In the genomic region with DNA sequence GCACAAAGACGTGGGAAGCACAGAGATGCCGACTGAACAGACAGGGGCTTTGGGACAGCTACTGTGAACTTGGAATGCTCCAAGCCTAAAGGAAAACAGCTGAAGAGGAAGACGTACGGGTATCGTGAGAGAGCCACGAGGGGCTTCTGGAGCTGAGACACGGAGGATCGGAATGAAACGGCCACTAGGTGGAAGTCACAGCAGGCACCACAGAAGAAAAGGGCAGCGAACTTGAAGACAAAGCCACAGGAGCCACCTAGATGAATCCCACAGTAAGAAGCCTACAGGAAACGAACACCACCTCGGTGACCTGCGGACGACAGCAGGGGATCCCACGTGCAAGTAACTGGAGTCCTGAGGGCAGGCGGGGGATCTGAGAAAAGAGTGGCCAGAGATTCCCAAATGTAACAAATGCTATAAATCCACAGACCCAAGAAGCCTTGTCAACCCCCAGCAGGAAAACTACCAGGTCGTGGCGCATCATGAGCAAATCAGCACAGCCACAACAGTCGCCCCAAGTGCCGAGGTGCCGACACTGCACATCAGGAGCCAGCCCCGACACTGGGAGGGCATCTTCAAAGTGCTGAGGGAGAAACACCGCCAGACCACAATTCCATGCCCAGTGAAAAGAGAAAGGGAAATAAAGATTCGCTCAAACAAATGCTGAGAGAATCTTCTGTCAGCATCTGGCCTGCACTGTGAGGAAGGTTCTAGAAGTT, we compare ENCODE assay signal across 9 cellular contexts. TPM values are rescaled to one million over a fixed set of nuclear protein-coding genes. Genes with fewer than 3 reads are reported as not detected.
DNase-seq lines count a peak whose midpoint lies in the region; ATAC-seq, FAIRE-seq and TF ChIP-seq lines count a peak whose summit lies in the region.
"Had no signal": no experiment of that assay in that cellular context is flagged by ENCODE, and none has a peak within 500 bp of the region (broad histone marks: within the 10 kb centered on the region; RNA-seq: fewer than 3 reads in every experiment).

No MANE protein-coding gene starts in this region.

- TF ChIP-seq CTCF in SK-N-SH (IDR thresholded peaks at IDR 0.05) (no peak), OCI-LY7 (conservative IDR thresholded peaks at IDR 0.05; ENCODE audit: low read length) (peak; percentile 35; the same call in 1 of the 2 replicates)

- intact Hi-C loops in OCI-LY7 (cut with micrococcal nuclease; ENCODE audit: unreplicated experiment), result no loop called here

- TF ChIP-seq RAD21 in SK-N-SH (IDR thresholded peaks at IDR 0.05; ENCODE audit: low read length), result peak; percentile 15; the same call in 1 of the 2 replicates

- H2AFZ ChIP-seq in SK-N-SH (ENCODE audit: low read depth) (no peak overlapping the region), OCI-LY7 (ENCODE audit: low read length) (no peak overlapping the region)

- H3K4me2 ChIP-seq in SK-N-SH (no peak overlapping the region), OCI-LY7 (ENCODE audit: low read length) (no peak overlapping the region)

- no peak overlapping the region for H3K4me3 ChIP-seq in SK-N-SH (ENCODE audit: low read depth in 2 of 2, low read length in 1 of 2)
- H3K4me3 ChIP-seq in OCI-LY7 (ENCODE audit: low read depth, low read length, poor library complexity, severe bottlenecking), result no peak overlapping the region
- no peak overlapping the region for H3K4me3 ChIP-seq in small intestine (ENCODE audit: low read depth in 1 of 2, low read length in 2 of 2)

- no peaks in the 10 kb centered on the region for H3K36me3 ChIP-seq in SK-N-SH (replicated peaks in 1 of 2; ENCODE audit: control insufficient read depth in 1 of 2, insufficient read depth in 2 of 2, low read length in 1 of 2)
- H3K36me3 ChIP-seq in OCI-LY7 (ENCODE audit: insufficient read depth, low read length), result no peaks in the 10 kb centered on the region
- no peaks in the 10 kb centered on the region for H3K36me3 ChIP-seq in small intestine (ENCODE audit: control insufficient read depth in 2 of 2, insufficient read depth in 2 of 2, low read length in 2 of 2)

- TF ChIP-seq EP300 in SK-N-SH (IDR thresholded peaks at IDR 0.05; ENCODE audit: borderline replicate concordance in 1 of 2, low read depth in 1 of 2, low read length in 1 of 2), result no peak

- no peaks in the 10 kb centered on the region for H3K27me3 Mint-ChIP-seq in effector memory CD8-positive, alpha-beta T cell

- H3K4me3 Mint-ChIP-seq in effector memory CD8-positive, alpha-beta T cell, result peak overlapping the region; percentile 84 to 90

- H3K27me3 ChIP-seq in SK-N-SH (ENCODE audit: insufficient read depth), result no peaks in the 10 kb centered on the region
- H3K27me3 ChIP-seq in small intestine (ENCODE audit: control insufficient read depth in 2 of 2, insufficient read depth in 2 of 2, low read length in 2 of 2), result no peaks in the 10 kb centered on the region

- H3K9me3 ChIP-seq in SK-N-SH, result no peaks in the 10 kb centered on the region
- no peaks in the 10 kb centered on the region for H3K9me3 ChIP-seq in OCI-LY7 (ENCODE audit: low read length)
- H3K9me3 ChIP-seq in small intestine (ENCODE audit: control insufficient read depth, low read depth), result no peaks in the 10 kb centered on the region

- DNase-seq in SK-N-SH (no peak), OCI-LY7 (ENCODE audit: low spot score) (no peak), small intestine (peak; percentile 40), midbrain (lab: John Stamatoyannopoulos, UW) (no peak)
- peak in 2 of 3 experiments; percentile 29 to 34 for DNase-seq in effector memory CD8-positive, alpha-beta T cell
- no peak for DNase-seq in activated CD4-positive, CD25-positive, alpha-beta regulatory T cell (lab: John Stamatoyannopoulos, UW)
- DNase-seq: stimulated activated naive CD4-positive, alpha-beta T cell treated with Interleukin-2 at 50 U/mL for 16 hours had no signal

- no peaks in the 10 kb centered on the region for H3K9me3 Mint-ChIP-seq in effector memory CD8-positive, alpha-beta T cell

- H3K27ac ChIP-seq in SK-N-SH (ENCODE audit: low read depth in 2 of 2, low read length in 1 of 2) (no peak overlapping the region), OCI-LY7 (ENCODE audit: low read depth, low read length, poor library complexity, severe bottlenecking) (no peak overlapping the region), small intestine (ENCODE audit: low read depth in 1 of 2, low read length in 1 of 2) (peak overlapping the region in 1 of 2 donors; percentile 45)

- peaks cover 4% of the 10 kb centered on the region for H3F3A ChIP-seq in SK-N-SH (replicated peaks; ENCODE audit: insufficient read depth)

- CTCF ChIA-PET in SK-N-SH (lab: Yijun Ruan, JAX), result interaction anchor here (0.8 to 2.2 kb wide), 5 partner anchors 11 to 26 kb away, joined by 3 to 13 read pairs (median 4); no protein-coding TSS in a partner anchor
- CTCF ChIA-PET in OCI-LY7 (lab: Charles Lee; ENCODE audit: unreplicated experiment), result interaction anchor here (0.6 kb wide), 1 partner anchor 146 kb away, joined by 3 read pairs; no protein-coding TSS in a partner anchor

- peaks cover 76 to 84% of the 10 kb centered on the region in 2 donors for H3K4me1 Mint-ChIP-seq in effector memory CD8-positive, alpha-beta T cell (ENCODE audit: low read depth in 2 of 2)

- H3K9me2 ChIP-seq in SK-N-SH (no peaks in the 10 kb centered on the region), OCI-LY7 (ENCODE audit: insufficient read depth, low read length) (no peaks in the 10 kb centered on the region)

- FAIRE-seq in small intestine (lab: Jason Lieb, UNC), result no peak

- H3K9ac ChIP-seq in SK-N-SH, result no peak overlapping the region

- H3K4me1 ChIP-seq in SK-N-SH (ENCODE audit: control insufficient read depth in 1 of 2, insufficient read depth in 2 of 2, low read depth in 1 of 2, low read length in 1 of 2), result peaks cover 20 to 21% of the 10 kb centered on the region in 2 experiments; a peak in 2 of 4 replicates
- peaks cover 27% of the 10 kb centered on the region for H3K4me1 ChIP-seq in OCI-LY7 (ENCODE audit: insufficient read depth, low read length, poor library complexity, severe bottlenecking)
- H3K4me1 ChIP-seq in small intestine (ENCODE audit: control insufficient read depth in 2 of 2, insufficient read depth in 1 of 2, low read depth in 1 of 2, low read length in 1 of 2), result peaks cover 0 to 10% of the 10 kb centered on the region in 2 donors

- ATAC-seq in SK-N-SH treated with all-trans-retinoic acid at 6 μM for 48 hours (no peak), HG03521 (IDR thresholded peaks at IDR 0.05; ENCODE audit: unreplicated experiment) (no peak)
- peak; percentile 19 for ATAC-seq in effector memory CD8-positive, alpha-beta T cell (replicated peaks)

- 94% methylated on average over 24 of the region's 24 CpGs for WGBS in SK-N-SH (ENCODE audit: low lambda C conversion rate)
- WGBS in small intestine, 3 donors, result 73 to 90% (median 80%) methylated on average over 24 of the region's 24 CpGs

- peaks cover 82% of the 10 kb centered on the region for H3K79me2 ChIP-seq in SK-N-SH (ENCODE audit: insufficient read depth)
- peaks cover 5% of the 10 kb centered on the region; the same call in 1 of the 2 replicates for H3K79me2 ChIP-seq in OCI-LY7 (ENCODE audit: insufficient read depth, low read depth, low read length)

- POLR2A ChIA-PET in SK-N-SH (lab: Yijun Ruan, JAX), result no interaction called here
- POLR2A ChIA-PET in OCI-LY7 (lab: Charles Lee), result no interaction called here

- H3K36me3 Mint-ChIP-seq in effector memory CD8-positive, alpha-beta T cell (ENCODE audit: insufficient read depth), result peaks cover 78% of the 10 kb centered on the region

- peak overlapping the region; percentile 96 to 98 for H3K27ac Mint-ChIP-seq in effector memory CD8-positive, alpha-beta T cell

- peaks cover 29% of the 10 kb centered on the region; the same call in 1 of the 2 replicates for H4K20me1 ChIP-seq in SK-N-SH (ENCODE audit: insufficient read depth)
- no peaks in the 10 kb centered on the region; the same call in 1 of the 2 replicates for H4K20me1 ChIP-seq in OCI-LY7 (ENCODE audit: insufficient read depth, low read length)

- no TSS peak for BruUV-seq in OCI-LY7 (replicated peaks; lab: Mats Ljungman, UMichigan)

TF ChIP-seq in SK-N-SH, 30 proteins besides CTCF, POLR2A, EP300 and RAD21:
- TF ChIP-seq SIN3A (IDR thresholded peaks at IDR 0.05; ENCODE audit: borderline replicate concordance, low read depth, low read length) (no peak), MEF2A (IDR thresholded peaks at IDR 0.05; ENCODE audit: borderline replicate concordance, low read depth) (no peak), GATA2 (CRISPR knock-in tag; IDR thresholded peaks at IDR 0.05) (no peak), TAF1 (IDR thresholded peaks at IDR 0.05; ENCODE audit: borderline replicate concordance, low read depth, low read length) (no peak), FOXM1 (IDR thresholded peaks at IDR 0.05; ENCODE audit: low read depth) (no peak), FOSL2 (IDR thresholded peaks at IDR 0.05; ENCODE audit: borderline replicate concordance, low read depth) (no peak)

TF ChIP-seq in SK-N-SH treated with all-trans-retinoic acid at 6 μM for 48 hours, 23 proteins besides CTCF, POLR2A, EP300 and RAD21 (continues in another document):
- TF ChIP-seq ZFP30 (CRISPR knock-in tag; IDR thresholded peaks at IDR 0.05), result no peak
- no peak for TF ChIP-seq ZNF8 (CRISPR knock-in tag; IDR thresholded peaks at IDR 0.05)
- TF ChIP-seq PPARA (CRISPR knock-in tag; IDR thresholded peaks at IDR 0.05; ENCODE audit: borderline replicate concordance), result no peak
- TF ChIP-seq CSDC2 (CRISPR knock-in tag; IDR thresholded peaks at IDR 0.05), result no peak

RNA-seq across cellular contexts. Expression of a gene that starts 39.3 kb away (rescaled TPM):
- polyA plus RNA-seq in SK-N-SH (2012; rRNA removed), result 48.0 and 49.4 TPM in 2 replicates
- polyA plus RNA-seq in SK-N-SH (2012; cell fraction: cytosol; rRNA removed), result 10.9 and 17.3 TPM in 2 replicates
- 216 and 280 TPM in 2 replicates for polyA plus RNA-seq in SK-N-SH (2012; cell fraction: nucleus; rRNA removed)
- total RNA-seq in OCI-LY7 (2014; rRNA removed; shearing (Covaris generic)), result 0.72 and 1.8 TPM in 2 replicates
- total RNA-seq in OCI-LY7 (2022), result 8.9 and 10.9 TPM in 2 replicates
- 10 to 100 TPM in 1 of 3 donors, 1 to 10 TPM in 2; 4.5 to 12.9 (median 5.7) TPM for polyA plus RNA-seq in small intestine

RNA-seq across cellular contexts. Expression of a gene that starts 44.7 kb away (rescaled TPM):
- polyA plus RNA-seq in SK-N-SH (2012; rRNA removed), result 3.6 and 7.4 TPM in 2 replicates
- 2.6 and 4.0 TPM in 2 replicates for polyA plus RNA-seq in SK-N-SH (2012; cell fraction: cytosol; rRNA removed)
- 13.5 and 16.6 TPM in 2 replicates for polyA plus RNA-seq in SK-N-SH (2012; cell fraction: nucleus; rRNA removed)
- total RNA-seq in OCI-LY7 (2014; rRNA removed; shearing (Covaris generic)), result 14.4 and 18.7 TPM in 2 replicates
- total RNA-seq in OCI-LY7 (2022), result 24.6 and 26.5 TPM in 2 replicates
- polyA plus RNA-seq in small intestine, result 10 to 100 TPM in 1 of 3 donors, 1 to 10 TPM in 2; 8.6 to 11.4 (median 9.5) TPM

RNA-seq across cellular contexts. Expression of a gene that starts 58.0 kb away (rescaled TPM):
- 22.5 and 24.9 TPM in 2 replicates for polyA plus RNA-seq in SK-N-SH (2012; rRNA removed)
- 12.4 and 23.4 TPM in 2 replicates for polyA plus RNA-seq in SK-N-SH (2012; cell fraction: cytosol; rRNA removed)
- polyA plus RNA-seq in SK-N-SH (2012; cell fraction: nucleus; rRNA removed), result 89.0 and 178 TPM in 2 replicates
- total RNA-seq in OCI-LY7 (2014; rRNA removed; shearing (Covaris generic)), result 54.8 and 92.9 TPM in 2 replicates
- 97.5 and 117 TPM in 2 replicates for total RNA-seq in OCI-LY7 (2022)
- polyA plus RNA-seq in small intestine, result 10 to 100 TPM; 15.9 to 51.7 (median 36.7) TPM

Comparison
In these comparisons a context has a peak if more than half of its experiments do, and no peak if none do; other contexts are left out.
1. DNase-seq: peak in effector memory CD8-positive, alpha-beta T cell (2 of 3) and small intestine (single experiment); none in SK-N-SH (single experiment), OCI-LY7 (single experiment), activated CD4-positive, CD25-positive, alpha-beta regulatory T cell (0 of 4) and midbrain (single experiment).